ENCODE assay signal across 8 cellular contexts in the genomic region with DNA sequence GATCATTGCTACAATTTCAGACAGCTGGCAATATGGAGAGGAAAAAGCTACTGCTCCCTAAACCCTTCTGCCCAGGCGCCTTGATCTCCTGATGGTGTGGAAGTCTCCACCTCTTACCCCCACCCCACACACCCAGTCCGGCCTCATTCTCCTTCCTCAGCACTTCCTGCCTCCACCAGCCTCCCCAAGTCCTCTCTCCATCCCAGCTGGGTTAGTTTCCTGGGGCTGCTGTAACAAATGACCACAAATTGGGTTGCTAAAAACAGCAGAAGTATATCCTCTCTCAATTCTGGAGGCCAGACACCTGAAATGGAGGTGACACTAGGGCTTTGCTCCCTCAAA. TPM values are rescaled to one million over a fixed set of nuclear protein-coding genes. Genes with fewer than 3 reads are reported as not detected.
DNase-seq lines count a peak whose midpoint lies in the region; ATAC-seq and TF ChIP-seq lines count a peak whose summit lies in the region.

No MANE protein-coding gene starts in this region.

- no peak overlapping the region for H3K27ac ChIP-seq in OCI-LY1 (ENCODE audit: low read depth, low read length, poor library complexity, severe bottlenecking)
- no peak overlapping the region for H3K27ac ChIP-seq in effector memory CD4-positive, alpha-beta T cell (ENCODE audit: insufficient read depth, low read length, poor library complexity, severe bottlenecking)

- H3K27me3 ChIP-seq in OCI-LY1 (ENCODE audit: insufficient read depth, low read length), result no peaks in the 10 kb centered on the region
- no peaks in the 10 kb centered on the region for H3K27me3 ChIP-seq in effector memory CD4-positive, alpha-beta T cell (replicated peaks; ENCODE audit: control insufficient read depth, insufficient read depth, low read length, poor library complexity, severe bottlenecking)

- H3K36me3 Mint-ChIP-seq in osteocyte (ENCODE audit: unreplicated experiment), result peaks cover 4% of the 10 kb centered on the region

- H3K4me1 ChIP-seq in OCI-LY1 (ENCODE audit: insufficient read depth, low read length, severe bottlenecking), result peaks cover 32% of the 10 kb centered on the region
- H3K4me1 ChIP-seq in effector memory CD4-positive, alpha-beta T cell (ENCODE audit: control insufficient read depth, insufficient read depth, low read length, poor library complexity, severe bottlenecking), result peaks cover 11% of the 10 kb centered on the region

- peak overlapping the region; percentile 74 for H3K4me3 Mint-ChIP-seq in osteocyte (ENCODE audit: unreplicated experiment)

- TF ChIP-seq CTCF in OCI-LY1 (IDR thresholded peaks at IDR 0.05; ENCODE audit: low read length) (no peak), osteocyte (IDR thresholded peaks at IDR 0.05) (no peak), GM10266 (IDR thresholded peaks at IDR 0.05; ENCODE audit: control insufficient read depth, insufficient read depth, low read depth, missing control alignments) (no peak)

- peaks cover 8% of the 10 kb centered on the region for H3K9me3 Mint-ChIP-seq in osteocyte (ENCODE audit: unreplicated experiment)

- ATAC-seq in HG02642 (IDR thresholded peaks at IDR 0.05; ENCODE audit: poor library complexity, unreplicated experiment), result no peak

- no peak overlapping the region for H3K27ac Mint-ChIP-seq in osteocyte (ENCODE audit: unreplicated experiment)

- no peaks in the 10 kb centered on the region for H3K9me2 ChIP-seq in OCI-LY1 (ENCODE audit: low read depth, low read length)

- no peak for DNase-seq in effector memory CD4-positive, alpha-beta T cell
- DNase-seq in osteocyte (ENCODE audit: extremely low spot score, unreplicated experiment) (no peak), GM10266 (ENCODE audit: extremely low spot score) (no peak), NCI-H526 (lab: John Stamatoyannopoulos, UW) (no peak), 8988T (no peak)

- H3K9ac ChIP-seq in OCI-LY1 (ENCODE audit: low read length), result peak overlapping the region; percentile 86; the same call in 1 of the 2 replicates

- peak overlapping the region; percentile 74 for H3K4me2 ChIP-seq in OCI-LY1 (ENCODE audit: low read length)

- H3K4me3 ChIP-seq in GM08714 (ENCODE audit: low read length) (peak overlapping the region; percentile 72; the same call in 1 of the 2 replicates), OCI-LY1 (ENCODE audit: low read depth, low read length, poor library complexity, severe bottlenecking) (peak overlapping the region; percentile 77)
- peak overlapping the region; percentile 65 for H3K4me3 ChIP-seq in effector memory CD4-positive, alpha-beta T cell (ENCODE audit: insufficient read depth, low read depth, low read length, poor library complexity, severe bottlenecking)

- H2AFZ ChIP-seq in OCI-LY1 (ENCODE audit: low read length), result no peak overlapping the region

- H3K4me1 Mint-ChIP-seq in osteocyte (ENCODE audit: unreplicated experiment), result peaks cover 10% of the 10 kb centered on the region

- peaks cover 6% of the 10 kb centered on the region; the same call in 1 of the 2 replicates for H3K36me3 ChIP-seq in OCI-LY1 (ENCODE audit: insufficient read depth, low read length)
- peaks cover 5% of the 10 kb centered on the region for H3K36me3 ChIP-seq in effector memory CD4-positive, alpha-beta T cell (ENCODE audit: control insufficient read depth, insufficient read depth, low read length)

- no peaks in the 10 kb centered on the region for H3K9me3 ChIP-seq in OCI-LY1 (ENCODE audit: low read length)
- no peaks in the 10 kb centered on the region for H3K9me3 ChIP-seq in effector memory CD4-positive, alpha-beta T cell (ENCODE audit: control insufficient read depth, low read length)

- H3K27me3 Mint-ChIP-seq in osteocyte (ENCODE audit: unreplicated experiment), result no peaks in the 10 kb centered on the region

- H4K20me1 ChIP-seq in OCI-LY1 (ENCODE audit: insufficient read depth, low read length), result no peaks in the 10 kb centered on the region

- H3F3A ChIP-seq in OCI-LY1 (ENCODE audit: insufficient read depth, low read length), result no peaks in the 10 kb centered on the region

- H3K79me2 ChIP-seq in OCI-LY1 (ENCODE audit: insufficient read depth, low read length), result no peaks in the 10 kb centered on the region

RNA-seq across cellular contexts. Expression of a gene that starts 1.1 kb away (rescaled TPM):
- 16.0 and 18.8 TPM in 2 replicates for total RNA-seq in osteocyte

RNA-seq across cellular contexts. Expression of a gene that starts 47.0 kb away (rescaled TPM):
- total RNA-seq in osteocyte, result 0.91 and 1.3 TPM in 2 replicates
